Comparison of ENCODE assay signal across 8 cellular contexts in the genomic region with DNA sequence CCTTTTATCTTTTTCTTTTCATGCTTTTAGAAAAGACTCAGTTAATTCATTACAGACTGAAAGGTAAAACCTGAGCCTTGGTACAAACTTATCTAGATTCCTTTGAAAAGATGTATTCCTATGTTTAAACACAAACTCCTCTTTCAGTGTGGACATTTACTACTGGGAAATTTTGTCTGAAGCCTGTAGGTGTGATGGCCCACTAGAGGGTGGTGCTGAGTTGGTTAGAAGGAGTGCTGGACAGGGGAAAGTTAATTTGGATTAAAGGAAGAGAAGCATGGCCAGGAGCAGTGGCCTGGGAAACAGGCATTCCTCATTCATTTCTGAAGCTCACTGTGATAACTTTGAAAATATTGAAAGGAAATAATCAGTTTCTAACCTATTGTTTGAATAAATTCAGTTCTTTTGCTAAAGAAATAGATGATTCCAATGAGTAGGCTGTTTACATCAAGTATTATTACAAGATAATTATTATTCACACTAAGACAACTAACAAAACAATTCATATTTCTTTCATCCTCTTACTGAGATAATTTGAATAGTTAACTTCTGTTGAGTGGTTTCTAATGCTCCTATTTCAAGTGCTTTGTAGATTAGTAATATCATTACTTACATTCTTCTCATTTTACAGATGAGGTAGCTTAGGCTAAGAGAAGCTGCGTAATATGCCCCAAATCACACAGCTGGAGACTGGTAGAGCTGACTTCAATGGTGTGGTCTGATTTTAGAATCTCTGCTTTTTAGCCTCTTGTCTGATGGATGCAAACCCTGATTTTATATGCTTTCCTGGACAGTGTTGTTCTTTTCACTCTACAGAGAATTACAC.
A peak's percentile ranks its signal among the peaks of the same experiment; 100 is the strongest.
DNase-seq lines count a peak whose midpoint lies in the region; ATAC-seq, FAIRE-seq and TF ChIP-seq lines count a peak whose summit lies in the region.
"Had no signal": no experiment of that assay in that cellular context is flagged by ENCODE, and none has a peak within 500 bp of the region (broad histone marks: within the 10 kb centered on the region; RNA-seq: fewer than 3 reads in every experiment).

No MANE protein-coding gene starts in this region.

- no peaks in the 10 kb centered on the region for H3K79me2 ChIP-seq in SU-DHL-6 (ENCODE audit: insufficient read depth, low read length)

- no peak overlapping the region for H3K9ac ChIP-seq in SU-DHL-6 (ENCODE audit: low read length)

- H3K4me2 ChIP-seq in SU-DHL-6 (ENCODE audit: low read depth, low read length, poor library complexity, severe bottlenecking) = no peak overlapping the region

- TF ChIP-seq CTCF in SU-DHL-6 (IDR thresholded peaks at IDR 0.05; ENCODE audit: insufficient read depth, low read length, poor library complexity, severe bottlenecking) (peak; percentile 47), gastroesophageal sphincter (IDR thresholded peaks at IDR 0.05) (peak in 3 of 4 experiments; percentile 7 to 54 (median 10))

- ATAC-seq in GM21360 (IDR thresholded peaks at IDR 0.05; ENCODE audit: unreplicated experiment) = peak; percentile 77
- ATAC-seq in gastroesophageal sphincter = no peak
- ATAC-seq: activated T-cell treated with anti-CD3 and anti-CD28 coated beads, Interleukin-2, amount 50 U/mL, for 72 hours had no signal

- no peaks in the 10 kb centered on the region for H3K27me3 ChIP-seq in SU-DHL-6 (ENCODE audit: low read length)
- H3K27me3 ChIP-seq in gastroesophageal sphincter = no peaks in the 10 kb centered on the region

- no peak overlapping the region for H3K4me3 ChIP-seq in SU-DHL-6 (ENCODE audit: insufficient read depth, low read length, poor library complexity, severe bottlenecking)
- H3K4me3 ChIP-seq in gastroesophageal sphincter = no peak overlapping the region

- H3K9me3 ChIP-seq in SU-DHL-6 (ENCODE audit: insufficient read depth, low read length) (no peaks in the 10 kb centered on the region), gastroesophageal sphincter (no peaks in the 10 kb centered on the region)

- no peaks in the 10 kb centered on the region for H3F3A ChIP-seq in SU-DHL-6 (ENCODE audit: insufficient read depth)

- FAIRE-seq in HTR-8/SVneo (lab: Jason Lieb, UNC) = no peak

- no peaks in the 10 kb centered on the region for H3K9me2 ChIP-seq in SU-DHL-6 (replicated peaks; ENCODE audit: insufficient read depth, low read length)

- no peak overlapping the region for H2AFZ ChIP-seq in SU-DHL-6 (ENCODE audit: low read depth, low read length, severe bottlenecking)

- 80 to 83% methylated on average over 1 of the region's 1 CpG for WGBS in gastroesophageal sphincter (ENCODE audit: low coverage in 1 of 2), 2 donors

- no peak for TF ChIP-seq EP300 in gastroesophageal sphincter (IDR thresholded peaks at IDR 0.05)

- DNase-seq in ELR (ENCODE audit: low read depth) (peak; percentile 53), HTR-8/SVneo (ENCODE audit: insufficient read length, low spot score) (peak; percentile 37), putamen (ENCODE audit: low spot score) (peak; percentile 3), MV-4-11 (lab: John Stamatoyannopoulos, UW) (no peak)

- H4K20me1 ChIP-seq in SU-DHL-6 (ENCODE audit: low read depth, low read length) = no peaks in the 10 kb centered on the region

- no peak for TF ChIP-seq POLR2A in gastroesophageal sphincter (IDR thresholded peaks at IDR 0.05)

- H3K4me1 ChIP-seq in gastroesophageal sphincter = no peaks in the 10 kb centered on the region

- no peak overlapping the region for H3K27ac ChIP-seq in SU-DHL-6 (ENCODE audit: low read depth, low read length)
- H3K27ac ChIP-seq in gastroesophageal sphincter = no peak overlapping the region

- no peaks in the 10 kb centered on the region for H3K36me3 ChIP-seq in SU-DHL-6 (ENCODE audit: low read length)
- H3K36me3 ChIP-seq in gastroesophageal sphincter = no peaks in the 10 kb centered on the region
